In genomic region chr11:74948898-74949747, GRCh38 we compare ENCODE assay signal across 8 cellular contexts. TPM values are rescaled to one million over a fixed set of nuclear protein-coding genes. Genes with fewer than 3 reads are reported as not detected.
A peak's percentile ranks its signal among the peaks of the same experiment; 100 is the strongest.
DNase-seq lines count a peak whose midpoint lies in the region; ATAC-seq lines count a peak whose summit lies in the region.

TSS of gene SPCS2 (plus strand) at chr11:74949266. CDS start at chr11:74949286, 20 bp downstream.
A gene with protein sequence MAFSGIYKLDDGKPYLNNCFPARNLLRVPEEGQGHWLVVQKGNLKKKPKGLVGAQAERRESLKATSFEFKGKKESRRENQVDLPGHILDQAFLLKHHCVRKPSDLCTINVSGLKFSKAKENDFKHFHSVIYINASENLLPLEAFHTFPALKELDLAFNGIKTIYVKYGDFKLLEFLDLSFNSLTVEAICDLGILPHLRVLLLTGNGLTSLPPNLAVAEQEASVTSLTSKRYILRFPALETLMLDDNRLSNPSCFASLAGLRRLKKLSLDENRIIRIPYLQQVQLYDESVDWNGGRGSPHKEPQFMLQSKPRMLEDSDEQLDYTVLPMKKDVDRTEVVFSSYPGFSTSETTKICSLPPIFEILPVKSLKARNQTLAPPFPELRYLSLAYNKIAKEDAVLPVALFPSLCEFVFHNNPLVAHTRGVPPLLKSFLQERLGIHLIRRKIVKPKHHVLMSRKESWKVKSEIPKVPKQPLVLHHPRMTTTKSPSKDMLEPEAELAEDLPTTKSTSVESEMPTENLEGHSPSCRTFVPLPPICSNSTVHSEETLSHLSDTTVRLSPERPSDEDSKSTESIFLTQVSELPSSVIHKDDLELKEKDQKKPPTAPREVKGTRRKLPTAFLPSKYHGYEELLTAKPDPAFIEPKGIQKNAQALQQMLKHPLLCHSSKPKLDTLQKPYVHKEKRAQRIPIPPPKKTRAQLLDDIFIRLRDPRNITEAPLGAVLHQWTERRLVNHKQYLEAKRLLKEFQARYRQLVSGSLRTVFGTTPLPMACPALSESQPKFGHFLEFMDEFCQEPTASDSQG (minus strand): TSS chr11:74949091. CDS start chr11:74940878, 8,213 bp downstream.

- H3K27me3 ChIP-seq in CD8-positive, alpha-beta memory T cell (ENCODE audit: insufficient read depth, low read length, poor library complexity, severe bottlenecking), result no peaks in the 10 kb centered on the region

- H3K4me1 ChIP-seq in CD8-positive, alpha-beta memory T cell (ENCODE audit: insufficient read depth, low read length), result peaks cover 22% of the 10 kb centered on the region

- ATAC-seq in GM19468 (IDR thresholded peaks at IDR 0.05; ENCODE audit: extremely low read depth, unreplicated experiment), result peak; percentile 82
- ATAC-seq in effector memory CD8-positive, alpha-beta T cell (replicated peaks), result peak; percentile 97

- H3K9me3 ChIP-seq in CD8-positive, alpha-beta memory T cell (ENCODE audit: low read length), result no peaks in the 10 kb centered on the region

- peak within 1 kb of the TSS; percentile 88 to 100 (median 98) for H3K27ac Mint-ChIP-seq in CD8-positive, alpha-beta memory T cell
- peak within 1 kb of the TSS; percentile 95 for H3K27ac Mint-ChIP-seq in effector memory CD8-positive, alpha-beta T cell

- no peaks in the 10 kb centered on the region for H3K9me3 Mint-ChIP-seq in CD8-positive, alpha-beta memory T cell
- H3K9me3 Mint-ChIP-seq in effector memory CD8-positive, alpha-beta T cell, result no peaks in the 10 kb centered on the region

- H3K27ac ChIP-seq in CD8-positive, alpha-beta memory T cell (ENCODE audit: low read depth, low read length), result peak within 1 kb of the TSS; percentile 91

- H3K4me3 Mint-ChIP-seq in CD8-positive, alpha-beta memory T cell, result peak within 1 kb of the TSS; percentile 95 to 98 (median 96)
- peak within 1 kb of the TSS; percentile 87 to 90 for H3K4me3 Mint-ChIP-seq in effector memory CD8-positive, alpha-beta T cell

- CTCF ChIA-PET in CD8-positive, alpha-beta memory T cell (lab: Charles Lee), result interaction anchor here (0.6 to 1.9 kb wide), 4 partner anchors 8 to 292 kb away, joined by 3 to 5 read pairs (median 4); no protein-coding TSS in a partner anchor

- H3K36me3 ChIP-seq in CD8-positive, alpha-beta memory T cell (ENCODE audit: insufficient read depth, low read length), result no peaks in the 10 kb centered on the region

- DNase-seq in CD8-positive, alpha-beta memory T cell, result peak; percentile 97 to 99 (median 97)
- DNase-seq in HS-5 (ENCODE audit: low read depth) (peak; percentile 91), medulla oblongata (ENCODE audit: extremely low spot score) (peak; percentile 99)
- peak; percentile 98 for DNase-seq in NK-92 treated with Interleukin-12 subunit alpha and Interleukin-12 subunit beta, amount 100 ng/mL, for 24 hours (lab: John Stamatoyannopoulos, UW)
- DNase-seq in activated CD8-positive, alpha-beta memory T cell treated with anti-CD3 and anti-CD28 coated beads for 4 hours (ENCODE audit: low read depth in 2 of 2), result peak; percentile 96 to 98
- peak; percentile 96 for DNase-seq in effector memory CD8-positive, alpha-beta T cell
- peak; percentile 94 for DNase-seq in stimulated activated CD8-positive, alpha-beta memory T cell treated with anti-CD3 and anti-CD28 coated beads, Interleukin-12 subunit alpha, Interleukin-12 subunit beta, amount 100 ng/mL, for 1 hour (ENCODE audit: low read depth)

- H3K36me3 Mint-ChIP-seq in CD8-positive, alpha-beta memory T cell, result peaks cover 0 to 65% (median 13%) of the 10 kb centered on the region in 3 donors
- peaks cover 27% of the 10 kb centered on the region for H3K36me3 Mint-ChIP-seq in effector memory CD8-positive, alpha-beta T cell (ENCODE audit: insufficient read depth)

- peaks cover 44 to 89% (median 87%) of the 10 kb centered on the region in 3 donors for H3K4me1 Mint-ChIP-seq in CD8-positive, alpha-beta memory T cell
- peaks cover 29 to 44% of the 10 kb centered on the region in 2 donors for H3K4me1 Mint-ChIP-seq in effector memory CD8-positive, alpha-beta T cell (ENCODE audit: low read depth in 2 of 2)

- no peaks in the 10 kb centered on the region for H3K27me3 Mint-ChIP-seq in CD8-positive, alpha-beta memory T cell
- no peaks in the 10 kb centered on the region for H3K27me3 Mint-ChIP-seq in effector memory CD8-positive, alpha-beta T cell

- POLR2A ChIA-PET in CD8-positive, alpha-beta memory T cell (lab: Charles Lee), result interaction anchor here (0.5 to 1.5 kb wide), 5 partner anchors 9 to 326 kb away, joined by 3 to 8 read pairs (median 3); partner anchors contain the start of gene NEU3

- peak within 1 kb of the TSS; percentile 89 for H3K4me3 ChIP-seq in CD8-positive, alpha-beta memory T cell (ENCODE audit: low read length)

RNA-seq across cellular contexts. Expression of gene SPCS2, which starts in this region (rescaled TPM):
- 100 to 1,000 TPM; 150 to 151 TPM for total RNA-seq in CD8-positive, alpha-beta memory T cell
- polyA plus RNA-seq in CD8-positive, alpha-beta memory T cell, result 273 TPM

RNA-seq across cellular contexts. Expression of the second gene that starts in this region (rescaled TPM):
- 10 to 100 TPM; 28.4 to 32.9 TPM for total RNA-seq in CD8-positive, alpha-beta memory T cell
- 7.1 TPM for polyA plus RNA-seq in CD8-positive, alpha-beta memory T cell

Comparison
In these comparisons a context has a peak if more than half of its experiments do, and no peak if none do; other contexts are left out.
1. Peak in every context shown above with its lines: DNase-seq, ATAC-seq, H3K4me3 ChIP-seq and H3K27ac ChIP-seq.